In genomic region chr1:197614916-197615692, GRCh38 we compare ENCODE assay signal across 8 cellular contexts.
A peak's percentile ranks its signal among the peaks of the same experiment; 100 is the strongest.
DNase-seq lines count a peak whose midpoint lies in the region; ATAC-seq, FAIRE-seq and TF ChIP-seq lines count a peak whose summit lies in the region.

No MANE protein-coding gene starts in this region.

- WGBS in small intestine, 3 donors: 13 to 46% (median 37%) methylated on average over 3 of the region's 3 CpGs

- H3K36me3 ChIP-seq in small intestine (ENCODE audit: control insufficient read depth in 2 of 2, insufficient read depth in 2 of 2, low read length in 2 of 2): peaks cover 0 to 3% of the 10 kb centered on the region in 2 donors

- no peak overlapping the region for H3K27ac ChIP-seq in small intestine (ENCODE audit: low read depth in 1 of 2, low read length in 1 of 2)

- peak; percentile 45 for TF ChIP-seq CTCF in GM12865 (IDR thresholded peaks at IDR 0.05; ENCODE audit: insufficient read depth, low read depth, low read length, missing control alignments)

- DNase-seq in AG08396 (ENCODE audit: low spot score) (peak; percentile 14), GM12865 (ENCODE audit: low read depth) (peak; percentile 52), NCI-H2171 (lab: John Stamatoyannopoulos, UW) (peak; percentile 13), left cardiac atrium (peak; percentile 22), small intestine (peak; percentile 56)
- peak; percentile 45 for DNase-seq in activated CD8-positive, alpha-beta T cell treated with anti-CD3 and anti-CD28 coated beads, Interleukin-2, amount 10 ng/mL, durations not matched to agents 7 days and 5 days
- no peak for DNase-seq in activated CD8-positive, alpha-beta memory T cell treated with anti-CD3 and anti-CD28 coated beads for 24 hours

- no peaks in the 10 kb centered on the region for H3K27me3 Mint-ChIP-seq in activated CD8-positive, alpha-beta T cell treated with anti-CD3 and anti-CD28 coated beads, Interleukin-2, amount 10 ng/mL, durations not matched to agents 7 days and 5 days (ENCODE audit: low read depth)

- no peaks in the 10 kb centered on the region for H3K4me1 Mint-ChIP-seq in activated CD8-positive, alpha-beta T cell treated with anti-CD3 and anti-CD28 coated beads, Interleukin-2, amount 10 ng/mL, durations not matched to agents 7 days and 5 days (ENCODE audit: low read depth)

- POLR2A ChIA-PET in activated CD8-positive, alpha-beta T cell treated with anti-CD3 and anti-CD28 coated beads, Interleukin-2, amount 10 ng/mL, durations not matched to agents 7 days and 5 days (lab: Charles Lee): no interaction called here

- no peaks in the 10 kb centered on the region for H3K27me3 ChIP-seq in small intestine (ENCODE audit: control insufficient read depth in 2 of 2, insufficient read depth in 2 of 2, low read length in 2 of 2)

- peak; percentile 84 for FAIRE-seq in small intestine (lab: Jason Lieb, UNC)

- no peaks in the 10 kb centered on the region for H3K9me3 Mint-ChIP-seq in activated CD8-positive, alpha-beta T cell treated with anti-CD3 and anti-CD28 coated beads, Interleukin-2, amount 10 ng/mL, durations not matched to agents 7 days and 5 days (ENCODE audit: insufficient read depth)

- intact Hi-C loops in left cardiac atrium (cut with DNase I): loop anchor here (2.0 to 10.0 kb wide), 3 partner anchors 160 to 254 kb away; partner anchors contain the start of gene DENND1B (in 1 of the 2)

- H3K4me3 Mint-ChIP-seq in activated CD8-positive, alpha-beta T cell treated with anti-CD3 and anti-CD28 coated beads, Interleukin-2, amount 10 ng/mL, durations not matched to agents 7 days and 5 days: no peak overlapping the region

- H3K4me3 ChIP-seq in GM12865 (ENCODE audit: low read depth, low read length): no peak overlapping the region
- H3K4me3 ChIP-seq in small intestine (ENCODE audit: low read depth in 1 of 2, low read length in 2 of 2): no peak overlapping the region

- no peak overlapping the region for H3K27ac Mint-ChIP-seq in activated CD8-positive, alpha-beta T cell treated with anti-CD3 and anti-CD28 coated beads, Interleukin-2, amount 10 ng/mL, durations not matched to agents 7 days and 5 days

- H3K9me3 ChIP-seq in small intestine (ENCODE audit: control insufficient read depth, low read depth): no peaks in the 10 kb centered on the region

- CTCF ChIA-PET in activated CD8-positive, alpha-beta T cell treated with anti-CD3 and anti-CD28 coated beads, Interleukin-2, amount 10 ng/mL, durations not matched to agents 7 days and 5 days (lab: Charles Lee): interaction anchor here (0.9 to 3.7 kb wide), 10 partner anchors 9 to 851 kb away, joined by 3 to 40 read pairs (median 4); no protein-coding TSS in a partner anchor

- H3K4me1 ChIP-seq in small intestine (ENCODE audit: control insufficient read depth in 2 of 2, insufficient read depth in 1 of 2, low read depth in 1 of 2, low read length in 1 of 2): no peaks in the 10 kb centered on the region

- H3K36me3 Mint-ChIP-seq in activated CD8-positive, alpha-beta T cell treated with anti-CD3 and anti-CD28 coated beads, Interleukin-2, amount 10 ng/mL, durations not matched to agents 7 days and 5 days (ENCODE audit: low read depth): peaks cover 3% of the 10 kb centered on the region

- ATAC-seq in HG02759 (IDR thresholded peaks at IDR 0.05; ENCODE audit: unreplicated experiment) (peak; percentile 78), left cardiac atrium (peak; percentile 76 to 84)
- ATAC-seq in activated CD8-positive, alpha-beta T cell treated with anti-CD3 and anti-CD28 coated beads, Interleukin-2, amount 10 ng/mL, durations not matched to agents 7 days and 5 days: peak; percentile 67
